In the genomic region with DNA sequence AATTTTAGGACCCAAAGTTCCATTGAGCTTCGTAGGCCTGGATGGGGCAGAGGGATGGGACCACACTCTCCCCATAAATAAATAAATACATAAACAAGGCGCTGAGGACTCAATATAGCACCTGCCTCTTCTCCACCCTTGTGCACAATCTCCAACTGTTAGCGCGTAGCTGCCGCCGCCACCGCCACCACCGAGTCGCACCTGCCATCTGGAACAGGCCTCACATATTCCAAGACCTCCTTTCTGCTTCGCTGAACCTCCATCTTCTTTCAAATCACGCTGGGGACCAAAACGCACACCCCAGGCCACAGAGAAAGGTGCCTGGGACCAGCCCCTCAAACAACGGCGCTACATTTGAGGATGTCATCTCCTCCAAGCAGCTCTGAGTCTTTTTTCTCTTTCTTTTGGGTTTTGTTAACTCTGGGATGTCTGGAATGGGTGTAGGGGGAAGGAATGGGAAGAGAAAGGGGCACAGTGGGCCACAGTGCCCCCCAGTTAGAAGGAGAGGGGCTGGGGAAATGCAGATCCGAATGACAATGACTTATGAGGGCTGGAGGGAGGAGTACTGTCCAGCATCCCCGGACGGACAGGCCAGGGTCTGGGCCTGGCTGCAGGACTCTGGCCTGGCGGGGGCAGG, we compare ENCODE assay signal across 8 cellular contexts. TPM values are rescaled to one million over a fixed set of nuclear protein-coding genes. Genes with fewer than 3 reads are reported as not detected.
DNase-seq lines count a peak whose midpoint lies in the region; ATAC-seq lines count a peak whose summit lies in the region.

No MANE protein-coding gene starts in this region.

- POLR2A ChIA-PET in activated CD4-positive, alpha-beta memory T cell treated with anti-CD3 and anti-CD28 coated beads, Interleukin-2, amount 10 ng/mL, durations not matched to agents 7 days and 5 days (lab: Charles Lee): interaction anchor here (0.6 to 11.2 kb wide), 11 partner anchors 12 to 818 kb away, joined by 3 to 204 read pairs (median 4); partner anchors contain the start of genes BCL2L1, COMMD7 and NOL4L
- POLR2A ChIA-PET in naive thymus-derived CD4-positive, alpha-beta T cell (lab: Charles Lee): interaction anchor here (0.9 to 21.3 kb wide), 17 partner anchors 8 to 117 kb away, joined by 3 to 623 read pairs (median 4); partner anchors contain the start of gene NOL4L

- peak overlapping the region; percentile 86 for H3K27ac ChIP-seq in naive thymus-derived CD4-positive, alpha-beta T cell (ENCODE audit: low read depth, low read length)

- H3K27me3 ChIP-seq in naive thymus-derived CD4-positive, alpha-beta T cell (ENCODE audit: control insufficient read depth in 2 of 2, insufficient read depth in 2 of 2, low read length in 2 of 2): no peaks in the 10 kb centered on the region

- H3K36me3 ChIP-seq in naive thymus-derived CD4-positive, alpha-beta T cell (ENCODE audit: control insufficient read depth in 2 of 3, insufficient read depth in 3 of 3, low read length in 3 of 3): no peaks in the 10 kb centered on the region

- H3K4me3 Mint-ChIP-seq in activated CD4-positive, alpha-beta memory T cell treated with anti-CD3 and anti-CD28 coated beads, Interleukin-2, amount 10 ng/mL, durations not matched to agents 7 days and 5 days: peak overlapping the region; percentile 80
- peak overlapping the region; percentile 82 to 99 (median 88) for H3K4me3 Mint-ChIP-seq in naive thymus-derived CD4-positive, alpha-beta T cell

- peak overlapping the region; percentile 100 for H3K27ac Mint-ChIP-seq in activated CD4-positive, alpha-beta memory T cell treated with anti-CD3 and anti-CD28 coated beads, Interleukin-2, amount 10 ng/mL, durations not matched to agents 7 days and 5 days
- H3K27ac Mint-ChIP-seq in naive thymus-derived CD4-positive, alpha-beta T cell: peak overlapping the region; percentile 84 to 98 (median 95)

- no peak for ATAC-seq in naive thymus-derived CD4-positive, alpha-beta T cell
- no peak for ATAC-seq in HG02970 (IDR thresholded peaks at IDR 0.05; ENCODE audit: low FRiP score, unreplicated experiment)

- peak overlapping the region; percentile 77 for H3K4me3 ChIP-seq in naive thymus-derived CD4-positive, alpha-beta T cell (ENCODE audit: low read length)

- H3K4me1 Mint-ChIP-seq in activated CD4-positive, alpha-beta memory T cell treated with anti-CD3 and anti-CD28 coated beads, Interleukin-2, amount 10 ng/mL, durations not matched to agents 7 days and 5 days: peaks cover 76% of the 10 kb centered on the region
- H3K4me1 Mint-ChIP-seq in naive thymus-derived CD4-positive, alpha-beta T cell: peaks cover 56 to 87% (median 81%) of the 10 kb centered on the region in 7 donors

- CTCF ChIA-PET in activated CD4-positive, alpha-beta memory T cell treated with anti-CD3 and anti-CD28 coated beads, Interleukin-2, amount 10 ng/mL, durations not matched to agents 7 days and 5 days (lab: Charles Lee): interaction anchor here (0.9 to 11.3 kb wide), 4 partner anchors 11 to 117 kb away, joined by 3 to 149 read pairs (median 8); no protein-coding TSS in a partner anchor
- CTCF ChIA-PET in naive thymus-derived CD4-positive, alpha-beta T cell (lab: Charles Lee): interaction anchor here (0.8 to 14.4 kb wide), 5 partner anchors 10 to 482 kb away, joined by 3 to 320 read pairs (median 3); no protein-coding TSS in a partner anchor

- H3K36me3 Mint-ChIP-seq in activated CD4-positive, alpha-beta memory T cell treated with anti-CD3 and anti-CD28 coated beads, Interleukin-2, amount 10 ng/mL, durations not matched to agents 7 days and 5 days (ENCODE audit: low read depth): peaks cover 17% of the 10 kb centered on the region
- peaks cover 0 to 10% (median 5%) of the 10 kb centered on the region in 5 donors for H3K36me3 Mint-ChIP-seq in naive thymus-derived CD4-positive, alpha-beta T cell

- H3K27me3 Mint-ChIP-seq in activated CD4-positive, alpha-beta memory T cell treated with anti-CD3 and anti-CD28 coated beads, Interleukin-2, amount 10 ng/mL, durations not matched to agents 7 days and 5 days: no peaks in the 10 kb centered on the region
- H3K27me3 Mint-ChIP-seq in naive thymus-derived CD4-positive, alpha-beta T cell: no peaks in the 10 kb centered on the region

- peaks cover 66 to 70% of the 10 kb centered on the region in 2 donors for H3K4me1 ChIP-seq in naive thymus-derived CD4-positive, alpha-beta T cell (ENCODE audit: control insufficient read depth in 2 of 2, insufficient read depth in 2 of 2, low read length in 2 of 2)

- no peaks in the 10 kb centered on the region for H3K9me3 ChIP-seq in naive thymus-derived CD4-positive, alpha-beta T cell (ENCODE audit: control insufficient read depth in 2 of 3, low read length in 3 of 3)

- peak; percentile 81 for DNase-seq in DMS79 (lab: John Stamatoyannopoulos, UW)
- DNase-seq in NCI-H1105 treated with DMSO at 0.1 percent for 48 hours (lab: John Stamatoyannopoulos, UW): peak; percentile 89
- DNase-seq in activated CD4-positive, alpha-beta memory T cell treated with anti-CD3 and anti-CD28 coated beads, Interleukin-2, amount 10 ng/mL, durations not matched to agents 7 days and 5 days: peak; percentile 45
- DNase-seq in naive thymus-derived CD4-positive, alpha-beta T cell: peak in 7 of 9 donors; percentile 47 to 64 (median 59)
- DNase-seq in posterior vena cava (ENCODE audit: low spot score): no peak
- no peak for DNase-seq in inferior parietal cortex (ENCODE audit: extremely low spot score)
- no peak for DNase-seq in Ammon's horn (ENCODE audit: low spot score)

- intact Hi-C loops in naive thymus-derived CD4-positive, alpha-beta T cell (cut with micrococcal nuclease): loop anchor here (1.0 to 10.0 kb wide), 9 partner anchors 48 to 952 kb away; partner anchors contain the start of genes COMMD7 (in 2 of the 2), ASXL1 (in 1 of the 2), NOL4L (in 1 of the 2) and TM9SF4 (in 1 of the 2)
- intact Hi-C loops in posterior vena cava (cut with DNase I): no loop called here

- H3K9me3 Mint-ChIP-seq in activated CD4-positive, alpha-beta memory T cell treated with anti-CD3 and anti-CD28 coated beads, Interleukin-2, amount 10 ng/mL, durations not matched to agents 7 days and 5 days: no peaks in the 10 kb centered on the region
- peaks cover 0 to 2% (median 0%) of the 10 kb centered on the region in 11 donors for H3K9me3 Mint-ChIP-seq in naive thymus-derived CD4-positive, alpha-beta T cell

RNA-seq across cellular contexts. Expression of gene NOL4L, which starts 49.7 kb away (rescaled TPM):
- total RNA-seq in activated CD4-positive, alpha-beta memory T cell treated with anti-CD3 and anti-CD28 coated beads, Interleukin-2, amount 10 ng/mL, durations not matched to agents 7 days and 5 days: 10 to 100 TPM; 17.1 to 19.1 TPM
- 10 to 100 TPM; 29.4 to 81.9 (median 74.6) TPM for total RNA-seq in naive thymus-derived CD4-positive, alpha-beta T cell
- polyA plus RNA-seq in naive thymus-derived CD4-positive, alpha-beta T cell: 10 to 100 TPM; 17.3 to 23.5 TPM
- 10 to 100 TPM in 1 of 2 donors, 1 to 10 TPM in 1; 9.3 to 12.0 TPM for total RNA-seq in posterior vena cava

Comparison
In these comparisons a context has a peak if more than half of its experiments do, and no peak if none do; other contexts are left out.
1. DNase-seq: peak in DMS79 (single experiment), NCI-H1105 treated with DMSO at 0.1 percent for 48 hours (single experiment), activated CD4-positive, alpha-beta memory T cell treated with anti-CD3 and anti-CD28 coated beads, Interleukin-2, amount 10 ng/mL, durations not matched to agents 7 days and 5 days (single experiment) and naive thymus-derived CD4-positive, alpha-beta T cell (7 of 9); none in posterior vena cava (single experiment), inferior parietal cortex (single experiment) and Ammon's horn (single experiment).
2. intact Hi-C loops: an anchor here in naive thymus-derived CD4-positive, alpha-beta T cell (1.0 to 10.0 kb wide); none called in posterior vena cava.